20 cellular contexts compared by ENCODE assay signal in genomic region chr11:77035041-77035440, GRCh38.
"Had no signal": no experiment of that assay in that cellular context is flagged by ENCODE, and none has a peak within 500 bp of the region (broad histone marks: within the 10 kb centered on the region; RNA-seq: fewer than 3 reads in every experiment).

No MANE protein-coding gene starts in this region.

- ATAC-seq: activated T-cell treated with anti-CD3 and anti-CD28 coated beads, Interleukin-2, amount 50 U/mL, for 72 hours; body of pancreas; heart left ventricle; left cardiac atrium; natural killer cell; stimulated activated memory B cell treated with anti-CD40 and anti-IgM and Interleukin-4, amounts not matched to agents 10 μg/mL and 1 μg/mL and 100 μg/mL, for 72 hours; T-helper 17 cell had no signal

- H3K27ac ChIP-seq: body of pancreas, heart left ventricle, lower lobe of right lung, neutrophil, parathyroid adenoma, tibial artery, vagina had no signal

- H3K9me3 ChIP-seq: body of pancreas, heart left ventricle, lower lobe of right lung, neutrophil, tibial artery, vagina had no signal

- H3K36me3 ChIP-seq: heart left ventricle, lower lobe of right lung, neutrophil, tibial artery, vagina had no signal

- H3K27me3 ChIP-seq: vagina had no signal

- H3K4me3 ChIP-seq: body of pancreas, heart left ventricle, lower lobe of right lung, tibial artery, vagina had no signal

- DNase-seq: activated CD4-positive, alpha-beta T cell treated with anti-CD3 and anti-CD28 coated beads, Interleukin-2, amount 10 ng/mL, durations not matched to agents 7 days and 5 days; activated CD8-positive, alpha-beta memory T cell treated with anti-CD3 and anti-CD28 coated beads, Interleukin-2, amount 50 U/mL, for 48 hours; activated gamma-delta T cell treated with Interleukin-2 at 50 U/mL for 16 hours; activated T-cell treated with anti-CD3 and anti-CD28 coated beads, Interleukin-2, amount 50 U/mL, for 72 hours; amniotic stem cell; effector memory CD4-positive, alpha-beta T cell; foreskin melanocyte; heart left ventricle; left cardiac atrium; lower lobe of right lung; natural killer cell; stimulated activated CD4-positive, alpha-beta T cell treated with anti-CD3 and anti-CD28 coated beads, Interleukin-2, amount 100 ng/mL, for 48 hours; T-helper 17 cell; tibial artery had no signal

- H3K4me1 ChIP-seq: parathyroid adenoma had no signal

- FAIRE-seq: TTC549 had no signal

- H3K9ac ChIP-seq: parathyroid adenoma had no signal
